8 cellular contexts compared by ENCODE assay signal in the genomic region with DNA sequence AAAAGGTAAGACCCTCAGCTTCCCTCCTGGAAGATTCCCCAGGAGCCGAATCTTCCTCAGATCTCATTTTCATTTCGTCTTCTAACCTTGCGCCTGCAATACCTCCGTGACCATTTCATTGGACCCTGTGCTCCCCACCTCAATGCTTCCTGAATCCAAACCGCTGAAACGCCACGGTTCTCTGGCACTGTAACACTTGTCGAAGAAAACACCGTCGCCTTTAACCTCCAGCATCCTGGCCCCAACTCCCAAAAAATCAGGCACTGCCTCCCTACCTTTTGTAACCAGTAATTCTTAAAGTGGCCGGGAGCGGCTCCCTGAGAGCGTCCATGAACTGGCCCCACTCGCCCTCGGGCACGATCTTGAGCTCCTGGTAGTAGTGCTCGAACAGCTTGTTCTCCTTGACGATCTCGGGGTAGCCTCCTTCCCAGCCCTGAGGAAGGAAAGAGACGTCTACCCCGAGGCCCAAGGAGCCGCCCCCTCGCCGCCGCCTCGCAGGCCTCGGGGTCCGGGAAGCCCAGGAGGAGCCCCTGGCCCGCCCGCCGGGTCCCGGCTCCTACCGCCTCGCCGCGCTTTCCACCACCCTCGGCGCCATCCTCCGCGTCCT. TPM values are rescaled to one million over a fixed set of nuclear protein-coding genes. Genes with fewer than 3 reads are reported as not detected.
DNase-seq lines count a peak whose midpoint lies in the region; ATAC-seq, FAIRE-seq and TF ChIP-seq lines count a peak whose summit lies in the region.

No MANE protein-coding gene starts in this region.

- 0 to 2% (median 1%) methylated on average over 20 to 40 of the region's 40 CpGs for WGBS in stomach, 5 donors

- H4K20me1 ChIP-seq in HCT116 (ENCODE audit: insufficient read depth) (peaks cover 15% of the 10 kb centered on the region; the same call in 1 of the 2 replicates), Loucy (ENCODE audit: insufficient read depth, low read length, poor library complexity, severe bottlenecking) (peaks cover 46% of the 10 kb centered on the region), keratinocyte (ENCODE audit: control insufficient read depth, extremely low read depth, insufficient read depth, low read length) (peaks cover 12% of the 10 kb centered on the region)

- H2AFZ ChIP-seq in HCT116 (ENCODE audit: low read depth, low read length, poor library complexity, severe bottlenecking) (no peak overlapping the region), Loucy (ENCODE audit: low read length) (peak overlapping the region; percentile 78), keratinocyte (ENCODE audit: control insufficient read depth, low read length) (peak overlapping the region; percentile 91)

- peaks cover 27 to 44% of the 10 kb centered on the region in 2 experiments; a peak in 3 of 4 replicates for H3K36me3 ChIP-seq in HCT116 (ENCODE audit: control insufficient read depth in 1 of 2, insufficient read depth in 2 of 2, low read length in 2 of 2)
- peaks cover 10% of the 10 kb centered on the region; the same call in 1 of the 2 replicates for H3K36me3 ChIP-seq in Loucy (ENCODE audit: insufficient read depth, low read length)
- peaks cover 10 to 25% of the 10 kb centered on the region in 2 experiments for H3K36me3 ChIP-seq in keratinocyte (ENCODE audit: control insufficient read depth in 2 of 2, extremely low read depth in 1 of 2, insufficient read depth in 2 of 2, low read length in 2 of 2)
- peaks cover 11 to 40% (median 38%) of the 10 kb centered on the region in 4 donors for H3K36me3 ChIP-seq in stomach

- no peak for FAIRE-seq in keratinocyte (lab: Jason Lieb, UNC)

- no peak for TF ChIP-seq RAD21 in HCT116 (IDR thresholded peaks at IDR 0.05; ENCODE audit: low read depth)

- POLR2A ChIA-PET in HCT116 (lab: Charles Lee) = interaction anchor here (1.0 to 1.6 kb wide), 4 partner anchors 8 to 79 kb away, joined by 3 to 5 read pairs (median 4); no protein-coding TSS in a partner anchor

- CTCF ChIA-PET in HCT116 (lab: Charles Lee) = interaction anchor here (1.1 kb wide), 1 partner anchor 127 kb away, joined by 3 read pairs; no protein-coding TSS in a partner anchor

- dilution Hi-C loops in keratinocyte (cut with MboI; ENCODE audit: extremely low pct_ligation_motif_present, low sequenced_read_pairs) = no loop called here

- peak in 1 of 3 experiments; percentile 17; a peak in 1 of 6 replicates for TF ChIP-seq CTCF in HCT116 (IDR thresholded peaks at IDR 0.05 in 2 of 3, conservative IDR thresholded peaks at IDR 0.05 in 1 of 3; ENCODE audit: borderline replicate concordance in 1 of 3, insufficient read depth in 1 of 3, low read depth in 2 of 3, low read length in 2 of 3)
- TF ChIP-seq CTCF in Loucy (conservative IDR thresholded peaks at IDR 0.05; ENCODE audit: low read length) = no peak; the same call in 1 of the 2 replicates
- TF ChIP-seq CTCF in astrocyte of the spinal cord (IDR thresholded peaks at IDR 0.05; ENCODE audit: low read depth, low read length) = no peak
- peak in 1 of 3 experiments; percentile 13 for TF ChIP-seq CTCF in keratinocyte (optimal IDR thresholded peaks at IDR 0.05 in 1 of 3, IDR thresholded peaks at IDR 0.05 in 1 of 3, conservative IDR thresholded peaks at IDR 0.05 in 1 of 3; ENCODE audit: extremely low read depth in 1 of 3, insufficient read depth in 2 of 3, low read length in 3 of 3)
- TF ChIP-seq CTCF in stomach (IDR thresholded peaks at IDR 0.05) = no peak

- intact Hi-C loops in HCT116 (cut with micrococcal nuclease) = loop anchor here (2.0 to 5.0 kb wide), 2 partner anchors 112 to 255 kb away; a partner anchor contains a TSS
- intact Hi-C loops in stomach (cut with DNase I; ENCODE audit: low total_unique reads) = loop anchor here (5.0 to 10.0 kb wide), 2 partner anchors 85 to 112 kb away; no protein-coding TSS in a partner anchor

- H3K27me3 ChIP-seq in HCT116 (ENCODE audit: insufficient read depth, low read length) (no peaks in the 10 kb centered on the region), Loucy (ENCODE audit: insufficient read depth, low read length, poor library complexity, severe bottlenecking) (no peaks in the 10 kb centered on the region), keratinocyte (ENCODE audit: control insufficient read depth, extremely low read depth, insufficient read depth, low read length) (no peaks in the 10 kb centered on the region), stomach (no peaks in the 10 kb centered on the region)

- in situ Hi-C loops in astrocyte of the spinal cord (cut with HindIII; ENCODE audit: low sequenced_read_pairs) = no loop called here

- RAD21 ChIA-PET in HCT116 (lab: Charles Lee; ENCODE audit: low non-redundant PET in 1 of 2, low total read pairs in 2 of 2, uncharacterized antibody in 2 of 2, unreplicated experiment in 2 of 2) = interaction anchor here in 1 of 2 experiments (1.0 kb wide), 1 partner anchor 81 kb away, joined by 4 read pairs; a partner anchor contains a TSS

- H3K4me2 ChIP-seq in HCT116 (ENCODE audit: low read length) (peak overlapping the region; percentile 95), Loucy (ENCODE audit: low read depth, low read length, poor library complexity, severe bottlenecking) (peak overlapping the region; percentile 92), keratinocyte (ENCODE audit: control insufficient read depth, extremely low read depth, insufficient read depth, low read depth, low read length) (peak overlapping the region; percentile 72)

- H3K9me2 ChIP-seq in HCT116 (ENCODE audit: insufficient read depth) (no peaks in the 10 kb centered on the region), Loucy (replicated peaks; ENCODE audit: low read depth, low read length) (no peaks in the 10 kb centered on the region)

- TF ChIP-seq POLR2A in HCT116 (IDR thresholded peaks at IDR 0.05; ENCODE audit: borderline replicate concordance, extremely low read depth, insufficient read depth, insufficient read length) = no peak
- no peak for TF ChIP-seq POLR2A in stomach (IDR thresholded peaks at IDR 0.05)

- H3K27ac ChIP-seq in HCT116 (ENCODE audit: low read depth, low read length) (peak overlapping the region; percentile 95), keratinocyte (ENCODE audit: control insufficient read depth, insufficient read depth, low read length) (peak overlapping the region; percentile 98), stomach (peak overlapping the region; percentile 92 to 98 (median 93))

- H3K79me2 ChIP-seq in HCT116 (ENCODE audit: insufficient read depth, low read length) = peaks cover 91% of the 10 kb centered on the region
- peaks cover 83% of the 10 kb centered on the region for H3K79me2 ChIP-seq in Loucy (ENCODE audit: insufficient read depth, low read length)
- H3K79me2 ChIP-seq in keratinocyte (ENCODE audit: control insufficient read depth, insufficient read depth, low read length) = peaks cover 82% of the 10 kb centered on the region

- peak overlapping the region; percentile 81 for H3K9ac ChIP-seq in HCT116 (ENCODE audit: low read length)
- peak overlapping the region; percentile 83 for H3K9ac ChIP-seq in Loucy (ENCODE audit: low read depth, low read length, poor library complexity, severe bottlenecking)
- H3K9ac ChIP-seq in keratinocyte (ENCODE audit: control insufficient read depth, extremely low read depth, insufficient read depth, low read length) = peak overlapping the region; percentile 96

- ATAC-seq in HCT116 = peak; percentile 45

- H3K4me1 ChIP-seq in HCT116 (ENCODE audit: control insufficient read depth in 1 of 2, insufficient read depth in 2 of 2, low read length in 2 of 2) (peaks cover 11 to 18% of the 10 kb centered on the region in 2 experiments; a peak in 3 of 4 replicates), Loucy (ENCODE audit: insufficient read depth, low read length, poor library complexity, severe bottlenecking) (peaks cover 25% of the 10 kb centered on the region), keratinocyte (ENCODE audit: control insufficient read depth, extremely low read depth, insufficient read depth, low read length) (peaks cover 39% of the 10 kb centered on the region), stomach (peaks cover 26 to 56% (median 51%) of the 10 kb centered on the region in 4 donors)

- H3K9me1 ChIP-seq in keratinocyte (ENCODE audit: control insufficient read depth, extremely low read depth, insufficient read depth, low read length) = peaks cover 7% of the 10 kb centered on the region

- peak overlapping the region; percentile 87 to 96 for H3K4me3 ChIP-seq in HCT116 (replicated peaks in 1 of 2; ENCODE audit: low read depth in 1 of 2, low read length in 2 of 2)
- H3K4me3 ChIP-seq in Loucy (ENCODE audit: low read length, poor library complexity, severe bottlenecking) = peak overlapping the region; percentile 97
- peak overlapping the region; percentile 91 for H3K4me3 ChIP-seq in astrocyte of the spinal cord (ENCODE audit: low read depth, low read length)
- peak overlapping the region; percentile 70 to 82 (median 76) for H3K4me3 ChIP-seq in keratinocyte (ENCODE audit: control insufficient read depth in 2 of 3, extremely low read depth in 1 of 3, insufficient read depth in 2 of 3, low read depth in 1 of 3, low read length in 3 of 3)
- peak overlapping the region; percentile 80 to 98 (median 92) for H3K4me3 ChIP-seq in stomach

- peak; percentile 27 for DNase-seq in SKM-1 treated with dmso at 0.1 percent for 144 hours (lab: John Stamatoyannopoulos, UW; ENCODE audit: unreplicated experiment)
- DNase-seq in SKM-1 (lab: John Stamatoyannopoulos, UW; ENCODE audit: unreplicated experiment) = no peak
- no peak for DNase-seq in HCT116 (ENCODE audit: low read depth, low spot score)
- peak; percentile 36 for DNase-seq in astrocyte of the spinal cord (ENCODE audit: low read depth, low spot score)
- DNase-seq in keratinocyte (ENCODE audit: low read depth, low spot score) = no peak
- DNase-seq in stomach = no peak
- no peak for DNase-seq in midbrain (lab: John Stamatoyannopoulos, UW)

- no peaks in the 10 kb centered on the region for H3F3A ChIP-seq in Loucy (ENCODE audit: low read depth)

- H3K9me3 ChIP-seq in HCT116 (ENCODE audit: control insufficient read depth in 1 of 2, insufficient read depth in 1 of 2, low read depth in 1 of 2, low read length in 2 of 2) = no peaks in the 10 kb centered on the region
- H3K9me3 ChIP-seq in Loucy (ENCODE audit: insufficient read depth, low read depth, low read length) = no peaks in the 10 kb centered on the region
- H3K9me3 ChIP-seq in keratinocyte (ENCODE audit: control insufficient read depth, low read depth, low read length) = no peaks in the 10 kb centered on the region
- no peaks in the 10 kb centered on the region for H3K9me3 ChIP-seq in stomach

- TF ChIP-seq EP300 in stomach (IDR thresholded peaks at IDR 0.05) = no peak

- BruUV-seq in HCT116 (replicated peaks; lab: Mats Ljungman, UMichigan) = TSS peak; percentile 36

RNA-seq across cellular contexts. Expression of a gene that starts 0.4 kb away (rescaled TPM):
- 101 TPM for total RNA-seq in HCT116 (2021; ENCODE audit: unreplicated experiment)
- polyA plus RNA-seq in HCT116 (2012) = 50.0 and 51.2 TPM in 2 replicates
- 52.7 to 91.5 TPM (median 91.2 TPM) in 3 replicates for polyA plus RNA-seq in keratinocyte
- polyA plus RNA-seq in keratinocyte (2011; ENCODE audit: low read depth) = 102 TPM
- polyA plus RNA-seq in keratinocyte (2011; cell fraction: cytosol; rRNA removed) = 61.2 and 71.7 TPM in 2 replicates
- 144 and 148 TPM in 2 replicates for polyA plus RNA-seq in keratinocyte (2011; cell fraction: nucleus; rRNA removed)
- 45.7 and 78.3 TPM in 2 replicates for polyA plus RNA-seq in keratinocyte (2012; ENCODE audit: low replicate concordance)
- 31.6 to 70.1 TPM (median 38.0 TPM) in 3 replicates for polyA minus RNA-seq in keratinocyte
- 47.0 TPM for polyA minus RNA-seq in keratinocyte (2011; cell fraction: cytosol; rRNA and poly(A)+ RNA removed)
- polyA minus RNA-seq in keratinocyte (2011; cell fraction: nucleus; rRNA and poly(A)+ RNA removed) = 58.9 and 83.5 TPM in 2 replicates
- 100 to 1,000 TPM in 2 of 5 donors, 10 to 100 TPM in 3; 39.6 to 249 (median 74.0) TPM for total RNA-seq in stomach
- 10 to 100 TPM; 23.1 to 30.0 (median 25.3) TPM for polyA plus RNA-seq in stomach

RNA-seq across cellular contexts. Expression of a gene that starts 0.8 kb away (rescaled TPM):
- total RNA-seq in HCT116 (2021; ENCODE audit: unreplicated experiment) = 24.7 TPM
- 12.5 and 15.1 TPM in 2 replicates for polyA plus RNA-seq in HCT116 (2012)
- 17.0 to 52.0 TPM (median 35.4 TPM) in 3 replicates for polyA plus RNA-seq in keratinocyte
- polyA plus RNA-seq in keratinocyte (2011; ENCODE audit: low read depth) = 12.2 TPM
- polyA plus RNA-seq in keratinocyte (2011; cell fraction: cytosol; rRNA removed) = 22.4 and 27.3 TPM in 2 replicates
- polyA plus RNA-seq in keratinocyte (2011; cell fraction: nucleus; rRNA removed) = 23.8 and 25.5 TPM in 2 replicates
- polyA plus RNA-seq in keratinocyte (2012; ENCODE audit: low replicate concordance) = 15.5 and 23.6 TPM in 2 replicates
- 25.0 to 39.1 TPM (median 32.7 TPM) in 3 replicates for polyA minus RNA-seq in keratinocyte
- polyA minus RNA-seq in keratinocyte (2011; cell fraction: cytosol; rRNA and poly(A)+ RNA removed) = 33.4 TPM
- polyA minus RNA-seq in keratinocyte (2011; cell fraction: nucleus; rRNA and poly(A)+ RNA removed) = 13.5 and 24.2 TPM in 2 replicates
- total RNA-seq in stomach = 1 to 10 TPM in 4 of 5 donors, not detected in 1; 1.3 to 7.7 (median 4.8) TPM
- polyA plus RNA-seq in stomach = 10 to 100 TPM in 1 of 3 donors, 1 to 10 TPM in 2; 3.8 to 12.8 (median 4.2) TPM

Comparison
In these comparisons a context has a peak if more than half of its experiments do, and no peak if none do; other contexts are left out.
1. DNase-seq: peak in SKM-1 treated with dmso at 0.1 percent for 144 hours (single experiment) and astrocyte of the spinal cord (single experiment); none in SKM-1 (single experiment), HCT116 (single experiment), keratinocyte (single experiment), stomach (single experiment) and midbrain (single experiment).
2. Peak in every context shown above with its lines, with median percentiles within 50 percentile points of each other: H3K27ac ChIP-seq, H3K4me2 ChIP-seq, H3K4me3 ChIP-seq and H3K9ac ChIP-seq.